ENCODE assay signal across 21 cellular contexts in the genomic region with DNA sequence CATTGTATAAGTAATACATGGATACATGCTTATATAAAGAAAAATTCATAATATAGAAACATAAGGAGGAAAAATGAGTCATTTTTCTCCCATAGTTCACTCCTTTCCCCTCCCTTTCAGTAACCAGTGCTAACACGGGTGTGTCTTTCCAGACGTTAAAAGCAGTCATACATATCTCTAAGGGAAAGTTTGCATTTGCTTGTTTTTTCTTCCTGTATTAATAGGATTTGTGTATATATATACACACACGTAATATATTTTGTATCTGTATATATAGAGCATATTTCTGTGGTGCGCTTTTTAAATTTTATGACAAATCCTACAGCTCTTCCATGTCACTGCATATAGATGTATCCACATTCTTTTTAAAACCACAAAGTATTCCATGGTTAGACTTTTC.
"Had no signal": no experiment of that assay in that cellular context is flagged by ENCODE, and none has a peak within 500 bp of the region (broad histone marks: within the 10 kb centered on the region; RNA-seq: fewer than 3 reads in every experiment).

No MANE protein-coding gene starts in this region.

- H3K27me3 Mint-ChIP-seq: effector memory CD8-positive, alpha-beta T cell; naive B cell; stimulated activated memory B cell treated with anti-CD40 and anti-IgM and Interleukin-4, amounts not matched to agents 10 μg/mL and 1 μg/mL and 100 μg/mL, for 72 hours; type B pancreatic cell had no signal

- H3K27me3 ChIP-seq: right lobe of liver, testis, vagina had no signal

- H3K4me1 Mint-ChIP-seq: naive B cell had no signal

- H3K9me3 ChIP-seq: lower lobe of right lung, right lobe of liver, testis, vagina had no signal

- H3K27ac ChIP-seq: lower lobe of right lung, right lobe of liver, skin epidermis, testis, vagina had no signal

- ATAC-seq: effector memory CD8-positive, alpha-beta T cell; left lobe of liver; lower lobe of right lung; right lobe of liver; stimulated activated memory B cell treated with anti-CD40 and anti-IgM and Interleukin-4, amounts not matched to agents 10 μg/mL and 1 μg/mL and 100 μg/mL, for 72 hours had no signal

- H3K4me1 ChIP-seq: lower lobe of right lung, right lobe of liver, testis, vagina had no signal

- H3K27ac Mint-ChIP-seq: activated T-helper 2 cell treated with anti-CD3 and anti-CD28 coated beads, Interferon-gamma antibody, Interleukin-2, Interleukin-4, amounts not matched to agents 10 μg/mL and 5 μg/mL and 100 μg/mL, durations not matched to agents 14 hours and 24 hours and 36 hours; stimulated activated memory B cell treated with anti-CD40 and anti-IgM and Interleukin-4, amounts not matched to agents 10 μg/mL and 1 μg/mL and 100 μg/mL, for 72 hours; T-helper 2 cell treated with Interferon-gamma antibody and Interleukin-4, amounts not matched to agents 5 μg/mL and 100 μg/mL, for 36 hours; type B pancreatic cell had no signal

- DNase-seq: activated CD4-positive, alpha-beta T cell treated with anti-CD3 and anti-CD28 coated beads for 1 hour; activated naive CD4-positive, alpha-beta T cell; activated T-cell treated with anti-CD3 and anti-CD28 coated beads, Interleukin-2, amount 50 U/mL, for 1 hour; effector memory CD8-positive, alpha-beta T cell; foreskin fibroblast; kidney; lower lobe of right lung; mesendoderm; naive B cell; nucleus accumbens; posterior cingulate gyrus; right lobe of liver; stimulated activated CD4-positive, alpha-beta T cell treated with anti-CD3 and anti-CD28 coated beads, Interleukin-2, amount 100 ng/mL, for 24 hours; testis had no signal

- H3K4me3 Mint-ChIP-seq: effector memory CD8-positive, alpha-beta T cell; naive B cell; stimulated activated memory B cell treated with anti-CD40 and anti-IgM and Interleukin-4, amounts not matched to agents 10 μg/mL and 1 μg/mL and 100 μg/mL, for 72 hours; T-helper 2 cell treated with Interferon-gamma antibody and Interleukin-4, amounts not matched to agents 5 μg/mL and 100 μg/mL, for 36 hours; type B pancreatic cell had no signal

- H3K4me3 ChIP-seq: lower lobe of right lung, right lobe of liver, skin epidermis, testis, vagina had no signal

- H3K9me3 Mint-ChIP-seq: activated T-helper 2 cell treated with anti-CD3 and anti-CD28 coated beads, Interferon-gamma antibody, Interleukin-2, Interleukin-4, amounts not matched to agents 10 μg/mL and 5 μg/mL and 100 μg/mL, durations not matched to agents 14 hours and 24 hours and 36 hours; effector memory CD8-positive, alpha-beta T cell; naive B cell; stimulated activated memory B cell treated with anti-CD40 and anti-IgM and Interleukin-4, amounts not matched to agents 10 μg/mL and 1 μg/mL and 100 μg/mL, for 72 hours; T-helper 2 cell treated with Interferon-gamma antibody and Interleukin-4, amounts not matched to agents 5 μg/mL and 100 μg/mL, for 36 hours; type B pancreatic cell had no signal
